Comparison of ENCODE assay signal across 2 cellular contexts in the genomic region with DNA sequence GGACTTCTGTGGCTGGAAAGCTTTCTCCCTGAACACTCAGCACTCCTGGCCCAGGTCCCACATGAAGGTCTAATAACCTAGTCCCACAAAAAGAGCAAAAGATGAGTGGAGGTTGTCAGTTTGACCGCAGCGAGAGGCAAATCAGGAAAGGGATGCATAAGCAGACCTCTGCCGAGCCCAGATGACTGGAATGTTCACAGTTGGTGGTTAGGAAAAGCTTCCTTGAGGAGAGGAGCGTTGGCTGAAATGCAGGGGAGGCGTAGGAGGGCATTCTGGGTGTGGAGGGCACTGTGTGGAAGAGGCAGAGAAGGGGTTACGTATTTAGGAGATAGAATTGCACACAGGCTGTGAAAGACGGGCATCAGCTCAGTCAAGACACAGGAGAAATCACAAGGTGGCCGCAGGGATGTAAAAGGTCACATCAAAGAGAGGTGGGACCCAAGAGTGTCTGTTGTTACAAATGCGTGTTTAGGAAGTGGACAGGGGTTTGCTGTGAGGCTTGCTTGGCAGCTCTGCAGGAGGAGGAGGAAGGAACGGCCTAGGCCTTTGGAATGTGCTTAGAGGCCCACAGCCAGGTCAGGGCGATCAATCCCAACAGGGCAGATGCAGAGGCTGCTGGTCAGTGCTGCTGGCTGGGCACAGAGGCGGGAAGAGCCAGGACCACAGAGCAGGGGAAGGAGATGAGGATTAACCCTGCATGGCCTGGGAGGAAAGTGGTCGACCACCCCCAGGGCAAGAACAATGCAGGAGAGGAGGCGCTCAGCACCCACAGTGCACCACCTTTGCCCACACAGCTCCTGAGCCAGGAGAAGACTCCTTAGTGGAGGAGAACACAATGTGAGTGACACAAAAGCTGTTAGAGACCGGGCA.
TF ChIP-seq lines count a peak whose summit lies in the region.

No MANE protein-coding gene starts in this region.

TF ChIP-seq in A549, 52 proteins besides CTCF, POLR2A, EP300 and RAD21:
- TF ChIP-seq TFCP2L1 (CRISPR knock-in tag; IDR thresholded peaks at IDR 0.05), result no peak

TF ChIP-seq in IMR-90, 13 proteins besides CTCF, POLR2A, EP300 and RAD21:
- TF ChIP-seq BHLHE40 (IDR thresholded peaks at IDR 0.05; ENCODE audit: low read depth, low read length) (no peak), CHD1 (IDR thresholded peaks at IDR 0.05; ENCODE audit: low read depth, low read length) (no peak), FOS (IDR thresholded peaks at IDR 0.05; ENCODE audit: low read depth, low read length) (no peak), MXI1 (IDR thresholded peaks at IDR 0.05; ENCODE audit: borderline replicate concordance, low read depth, low read length) (no peak)
- TF ChIP-seq, protein P1, sequence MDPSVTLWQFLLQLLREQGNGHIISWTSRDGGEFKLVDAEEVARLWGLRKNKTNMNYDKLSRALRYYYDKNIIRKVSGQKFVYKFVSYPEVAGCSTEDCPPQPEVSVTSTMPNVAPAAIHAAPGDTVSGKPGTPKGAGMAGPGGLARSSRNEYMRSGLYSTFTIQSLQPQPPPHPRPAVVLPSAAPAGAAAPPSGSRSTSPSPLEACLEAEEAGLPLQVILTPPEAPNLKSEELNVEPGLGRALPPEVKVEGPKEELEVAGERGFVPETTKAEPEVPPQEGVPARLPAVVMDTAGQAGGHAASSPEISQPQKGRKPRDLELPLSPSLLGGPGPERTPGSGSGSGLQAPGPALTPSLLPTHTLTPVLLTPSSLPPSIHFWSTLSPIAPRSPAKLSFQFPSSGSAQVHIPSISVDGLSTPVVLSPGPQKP (IDR thresholded peaks at IDR 0.05; ENCODE audit: borderline replicate concordance, low read depth, low read length), result no peak
